28 cellular contexts compared by ENCODE assay signal in the genomic region with DNA sequence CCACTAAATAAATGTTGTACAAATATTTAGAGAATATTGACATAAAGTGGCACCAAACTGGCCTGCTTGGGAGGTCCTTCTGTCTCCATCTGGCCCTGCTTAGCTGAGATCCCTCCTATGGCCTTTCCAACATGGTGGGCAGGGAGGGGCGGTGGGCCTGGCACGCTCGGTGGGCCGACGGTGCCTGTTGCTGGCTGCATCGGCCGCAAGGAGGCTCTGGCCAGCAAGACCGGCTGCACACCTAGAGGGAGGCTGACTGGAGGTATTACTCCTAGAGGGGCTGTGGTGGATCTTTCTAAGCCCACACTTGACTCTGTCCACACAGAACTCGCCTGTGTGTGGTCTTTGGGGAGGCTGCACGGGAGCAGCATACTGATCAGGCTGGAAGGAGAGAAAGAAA.
"Had no signal": no experiment of that assay in that cellular context is flagged by ENCODE, and none has a peak within 500 bp of the region (broad histone marks: within the 10 kb centered on the region; RNA-seq: fewer than 3 reads in every experiment).

No MANE protein-coding gene starts in this region.

- H3K4me1 ChIP-seq: adrenal gland, breast epithelium, Peyer's patch had no signal

- H3K27ac ChIP-seq: adrenal gland, breast epithelium, KMS-11, Peyer's patch, RWPE1 had no signal

- H3K4me1 Mint-ChIP-seq: activated B cell treated with CpG ODN at 0.5 μM for 24 hours; activated CD4-positive, alpha-beta T cell treated with anti-CD3 and anti-CD28 coated beads, Interleukin-2, amount 10 ng/mL, durations not matched to agents 7 days and 5 days; activated naive CD8-positive, alpha-beta T cell treated with anti-CD3 and anti-CD28 coated beads, Interleukin-2, amount 10 ng/mL, durations not matched to agents 7 days and 5 days had no signal

- H3K36me3 ChIP-seq: adrenal gland, breast epithelium, Peyer's patch had no signal

- ATAC-seq: activated CD8-positive, alpha-beta T cell treated with anti-CD3 and anti-CD28 coated beads for 36 hours; activated T-cell treated with anti-CD3 and anti-CD28 coated beads, Interleukin-2, amount 50 U/mL, for 72 hours; T-helper 17 cell had no signal

- H3K4me3 ChIP-seq: adrenal gland, breast epithelium, Peyer's patch had no signal

- H3K4me3 Mint-ChIP-seq: activated B cell treated with CpG ODN at 0.5 μM for 24 hours; activated CD4-positive, alpha-beta T cell treated with anti-CD3 and anti-CD28 coated beads, Interleukin-2, amount 10 ng/mL, durations not matched to agents 7 days and 5 days; activated CD8-positive, alpha-beta T cell treated with anti-CD3 and anti-CD28 coated beads for 36 hours; activated naive CD8-positive, alpha-beta T cell treated with anti-CD3 and anti-CD28 coated beads, Interleukin-2, amount 10 ng/mL, durations not matched to agents 7 days and 5 days; activated T-cell treated with anti-CD3 and anti-CD28 coated beads, Interleukin-2, amount 50 U/mL, for 72 hours; T-helper 17 cell had no signal

- H3K27ac Mint-ChIP-seq: activated B cell treated with CpG ODN at 0.5 μM for 24 hours; activated CD4-positive, alpha-beta T cell treated with anti-CD3 and anti-CD28 coated beads, Interleukin-2, amount 10 ng/mL, durations not matched to agents 7 days and 5 days; activated CD8-positive, alpha-beta T cell treated with anti-CD3 and anti-CD28 coated beads for 36 hours; activated naive CD8-positive, alpha-beta T cell treated with anti-CD3 and anti-CD28 coated beads, Interleukin-2, amount 10 ng/mL, durations not matched to agents 7 days and 5 days; activated T-cell treated with anti-CD3 and anti-CD28 coated beads, Interleukin-2, amount 50 U/mL, for 72 hours; activated T-helper 2 cell treated with anti-CD3 and anti-CD28 coated beads, Interferon-gamma antibody, Interleukin-2, Interleukin-4, amounts not matched to agents 10 μg/mL and 5 μg/mL and 100 μg/mL, durations not matched to agents 14 hours and 24 hours and 36 hours; T-helper 17 cell had no signal

- H3K36me3 Mint-ChIP-seq: activated naive CD8-positive, alpha-beta T cell treated with anti-CD3 and anti-CD28 coated beads, Interleukin-2, amount 10 ng/mL, durations not matched to agents 7 days and 5 days had no signal

- H3K27me3 ChIP-seq: adrenal gland, Peyer's patch had no signal

- DNase-seq: activated B cell treated with CpG ODN at 0.5 μM for 24 hours; activated CD4-positive, alpha-beta T cell treated with anti-CD3 and anti-CD28 coated beads for 1 hour; activated CD4-positive, alpha-beta T cell treated with anti-CD3 and anti-CD28 coated beads, Interleukin-2, amount 10 ng/mL, durations not matched to agents 7 days and 5 days; activated CD8-positive, alpha-beta memory T cell treated with anti-CD3 and anti-CD28 coated beads, Interleukin-2, amount 50 U/mL, for 4 hours; activated CD8-positive, alpha-beta T cell treated with anti-CD3 and anti-CD28 coated beads for 36 hours; activated gamma-delta T cell treated with Interleukin-2 at 50 U/mL for 16 hours; activated naive CD4-positive, alpha-beta T cell treated with anti-CD3 and anti-CD28 coated beads, Interleukin-2, amount 50 U/mL, for 16 hours; activated naive CD8-positive, alpha-beta T cell treated with anti-CD3 and anti-CD28 coated beads, Interleukin-2, amount 10 ng/mL, durations not matched to agents 7 days and 5 days; activated T-cell treated with anti-CD3 and anti-CD28 coated beads, Interleukin-2, amount 50 U/mL, for 72 hours; adrenal gland; anterior cingulate cortex; central memory CD4-positive, alpha-beta T cell; NCI-H1092; NCI-H1417 treated with DMSO at 0.1 percent for 48 hours; NCI-H1694; NCI-H2029; NCI-H2107; NCI-H2171 treated with DMSO at 0.1 percent for 48 hours; NCI-H446; NCI-H524; Peyer's patch; Right ventricle myocardium superior; T-helper 17 cell; T-helper 9 cell had no signal

- H3K9me3 Mint-ChIP-seq: activated B cell treated with CpG ODN at 0.5 μM for 24 hours; activated CD4-positive, alpha-beta T cell treated with anti-CD3 and anti-CD28 coated beads, Interleukin-2, amount 10 ng/mL, durations not matched to agents 7 days and 5 days; activated CD8-positive, alpha-beta T cell treated with anti-CD3 and anti-CD28 coated beads for 36 hours; activated naive CD8-positive, alpha-beta T cell treated with anti-CD3 and anti-CD28 coated beads, Interleukin-2, amount 10 ng/mL, durations not matched to agents 7 days and 5 days; activated T-cell treated with anti-CD3 and anti-CD28 coated beads, Interleukin-2, amount 50 U/mL, for 72 hours; activated T-helper 2 cell treated with anti-CD3 and anti-CD28 coated beads, Interferon-gamma antibody, Interleukin-2, Interleukin-4, amounts not matched to agents 10 μg/mL and 5 μg/mL and 100 μg/mL, durations not matched to agents 14 hours and 24 hours and 36 hours had no signal

- H3K9me3 ChIP-seq: adrenal gland, breast epithelium, Peyer's patch had no signal
